ENCODE assay signal across 32 cellular contexts in the genomic region with DNA sequence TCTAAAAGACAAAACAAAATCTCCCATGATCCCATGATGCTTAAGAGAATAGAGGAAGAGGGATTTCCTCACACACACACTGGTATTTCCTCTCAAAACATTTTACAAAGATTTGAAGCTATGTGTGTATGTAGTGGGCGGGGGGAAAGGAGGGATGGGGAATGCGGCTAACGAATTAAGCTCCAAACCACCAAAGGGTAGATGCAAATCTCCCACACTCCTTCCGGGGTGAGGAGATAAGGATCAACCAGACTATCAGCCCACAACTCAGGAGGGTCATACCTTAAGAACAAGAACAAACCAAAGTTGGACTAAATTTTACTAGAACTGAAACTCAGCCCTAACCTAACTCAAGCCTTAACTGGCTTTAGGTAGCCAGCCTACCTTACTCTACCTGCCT. TPM values are rescaled to one million over a fixed set of nuclear protein-coding genes. Genes with fewer than 3 reads are reported as not detected.
"Had no signal": no experiment of that assay in that cellular context is flagged by ENCODE, and none has a peak within 500 bp of the region (broad histone marks: within the 10 kb centered on the region; RNA-seq: fewer than 3 reads in every experiment).

No MANE protein-coding gene starts in this region.

- H3K4me1 ChIP-seq: stomach, suprapubic skin, thyroid gland, tibial artery, tibial nerve, transverse colon, upper lobe of left lung, upper lobe of right lung, uterus, vagina had no signal

- H3K36me3 ChIP-seq: stomach, suprapubic skin, thoracic aorta, thyroid gland, tibial artery, tibial nerve, transverse colon, upper lobe of left lung, upper lobe of right lung, uterus, vagina had no signal

- H3K36me3 Mint-ChIP-seq: stimulated activated effector memory CD8-positive, alpha-beta T cell treated with anti-CD3 and anti-CD28 coated beads, Interleukin-12 subunit alpha, Interleukin-12 subunit beta, amount 100 ng/mL, for 72 hours; stimulated activated memory B cell treated with anti-CD40 and anti-IgM and Interleukin-4, amounts not matched to agents 10 μg/mL and 1 μg/mL and 100 μg/mL, for 72 hours; stimulated activated naive B cell treated with anti-CD40 and anti-IgM and Interleukin-4, amounts not matched to agents 10 μg/mL and 1 μg/mL and 100 μg/mL, for 72 hours; type B pancreatic cell had no signal

- H3K9me3 ChIP-seq: suprapubic skin, testis, thyroid gland had no signal

- ATAC-seq: stimulated activated effector memory CD8-positive, alpha-beta T cell treated with anti-CD3 and anti-CD28 coated beads, Interleukin-12 subunit alpha, Interleukin-12 subunit beta, amount 100 ng/mL, for 72 hours; stimulated activated memory B cell treated with anti-CD40 and anti-IgM and Interleukin-4, amounts not matched to agents 10 μg/mL and 1 μg/mL and 100 μg/mL, for 72 hours; stimulated activated naive B cell treated with anti-CD40 and anti-IgM and Interleukin-4, amounts not matched to agents 10 μg/mL and 1 μg/mL and 100 μg/mL, for 72 hours; stimulated activated naive CD8-positive, alpha-beta T cell treated with anti-CD3 and anti-CD28 coated beads, Interleukin-15, amount 100 ng/mL, for 72 hours; stimulated activated naive CD8-positive, alpha-beta T cell treated with anti-CD3 and anti-CD28 coated beads, Interleukin-15, Interleukin-2, amounts not matched to agents 100 U/mL and 50 U/mL, for 24 hours; upper lobe of right lung had no signal

- H3K27ac ChIP-seq: stomach, suprapubic skin, testis, thoracic aorta, thyroid gland, tibial artery, tibial nerve, transverse colon, upper lobe of left lung, upper lobe of right lung, uterus, vagina had no signal

- DNase-seq: stimulated activated CD4-positive, alpha-beta T cell treated with anti-CD3 and anti-CD28 coated beads, Interleukin-2, amount 100 ng/mL, for 48 hours; stimulated activated CD4-positive, alpha-beta T cell treated with anti-CD3 and anti-CD28 coated beads, Interleukin-4, amount 100 ng/mL, for 1 hour; stimulated activated CD4-positive, alpha-beta T cell treated with anti-CD3 and anti-CD28 coated beads, Interleukin-4, amount 100 ng/mL, for 24 hours; stimulated activated CD4-positive, alpha-beta T cell treated with anti-CD3 and anti-CD28 coated beads, Interleukin-4, amount 100 ng/mL, for 4 hours; stimulated activated CD8-positive, alpha-beta memory T cell treated with anti-CD3 and anti-CD28 coated beads, Interleukin-4, amount 100 ng/mL, for 48 hours; stimulated activated naive B cell treated with anti-CD40 and anti-IgM and Interleukin-4, amounts not matched to agents 10 μg/mL and 1 μg/mL and 100 μg/mL, for 72 hours; stimulated activated naive CD4-positive, alpha-beta T cell; stimulated activated naive CD4-positive, alpha-beta T cell treated with Interleukin-2 at 50 U/mL for 16 hours; stimulated activated naive CD8-positive, alpha-beta T cell treated with anti-CD3 and anti-CD28 coated beads, Interleukin-15, amount 100 ng/mL, for 72 hours; stimulated activated naive CD8-positive, alpha-beta T cell treated with anti-CD3 and anti-CD28 coated beads, Interleukin-15, Interleukin-2, amounts not matched to agents 100 U/mL and 50 U/mL, for 24 hours; stomach; substantia nigra; testis; thyroid gland; tibial artery; transverse colon; trophoblast cell; upper lobe of left lung; upper lobe of right lung; uterus had no signal

- H3K27me3 ChIP-seq: testis, thyroid gland, tibial nerve, upper lobe of left lung, upper lobe of right lung, uterus, vagina had no signal

- H3K27ac Mint-ChIP-seq: stimulated activated effector memory CD8-positive, alpha-beta T cell treated with anti-CD3 and anti-CD28 coated beads, Interleukin-12 subunit alpha, Interleukin-12 subunit beta, amount 100 ng/mL, for 72 hours; stimulated activated memory B cell treated with anti-CD40 and anti-IgM and Interleukin-4, amounts not matched to agents 10 μg/mL and 1 μg/mL and 100 μg/mL, for 72 hours; stimulated activated naive B cell treated with anti-CD40 and anti-IgM and Interleukin-4, amounts not matched to agents 10 μg/mL and 1 μg/mL and 100 μg/mL, for 72 hours; stimulated activated naive CD8-positive, alpha-beta T cell treated with anti-CD3 and anti-CD28 coated beads, Interleukin-15, amount 100 ng/mL, for 72 hours; stimulated activated naive CD8-positive, alpha-beta T cell treated with anti-CD3 and anti-CD28 coated beads, Interleukin-15, Interleukin-2, amounts not matched to agents 100 ng/mL and 50 ng/mL, for 24 hours; type B pancreatic cell had no signal

- H3K4me3 ChIP-seq: stomach, suprapubic skin, testis, thoracic aorta, thyroid gland, tibial artery, tibial nerve, transverse colon, upper lobe of left lung, upper lobe of right lung, uterus, vagina had no signal

- H3K4me3 Mint-ChIP-seq: stimulated activated effector memory CD8-positive, alpha-beta T cell treated with anti-CD3 and anti-CD28 coated beads, Interleukin-12 subunit alpha, Interleukin-12 subunit beta, amount 100 ng/mL, for 72 hours; stimulated activated memory B cell treated with anti-CD40 and anti-IgM and Interleukin-4, amounts not matched to agents 10 μg/mL and 1 μg/mL and 100 μg/mL, for 72 hours; stimulated activated naive B cell treated with anti-CD40 and anti-IgM and Interleukin-4, amounts not matched to agents 10 μg/mL and 1 μg/mL and 100 μg/mL, for 72 hours; stimulated activated naive CD8-positive, alpha-beta T cell treated with anti-CD3 and anti-CD28 coated beads, Interleukin-15, amount 100 ng/mL, for 72 hours; stimulated activated naive CD8-positive, alpha-beta T cell treated with anti-CD3 and anti-CD28 coated beads, Interleukin-15, Interleukin-2, amounts not matched to agents 100 ng/mL and 50 ng/mL, for 24 hours; type B pancreatic cell had no signal

- H3K4me1 Mint-ChIP-seq: stimulated activated effector memory CD8-positive, alpha-beta T cell treated with anti-CD3 and anti-CD28 coated beads, Interleukin-12 subunit alpha, Interleukin-12 subunit beta, amount 100 ng/mL, for 72 hours; stimulated activated memory B cell treated with anti-CD40 and anti-IgM and Interleukin-4, amounts not matched to agents 10 μg/mL and 1 μg/mL and 100 μg/mL, for 72 hours; stimulated activated naive B cell treated with anti-CD40 and anti-IgM and Interleukin-4, amounts not matched to agents 10 μg/mL and 1 μg/mL and 100 μg/mL, for 72 hours; stimulated activated naive CD8-positive, alpha-beta T cell treated with anti-CD3 and anti-CD28 coated beads, Interleukin-15, amount 100 ng/mL, for 72 hours had no signal

RNA-seq across cellular contexts. Expression of a gene that starts 5.9 kb away (rescaled TPM):
- total RNA-seq: stomach, subcutaneous adipose tissue, suprapubic skin, temporal lobe, thoracic aorta, thyroid gland, transverse colon, upper lobe of left lung, upper lobe of right lung, ureter, uterus, vagina had no signal
- polyA plus RNA-seq: stomach, urinary bladder had no signal
